22 cellular contexts compared by ENCODE assay signal in the genomic region with DNA sequence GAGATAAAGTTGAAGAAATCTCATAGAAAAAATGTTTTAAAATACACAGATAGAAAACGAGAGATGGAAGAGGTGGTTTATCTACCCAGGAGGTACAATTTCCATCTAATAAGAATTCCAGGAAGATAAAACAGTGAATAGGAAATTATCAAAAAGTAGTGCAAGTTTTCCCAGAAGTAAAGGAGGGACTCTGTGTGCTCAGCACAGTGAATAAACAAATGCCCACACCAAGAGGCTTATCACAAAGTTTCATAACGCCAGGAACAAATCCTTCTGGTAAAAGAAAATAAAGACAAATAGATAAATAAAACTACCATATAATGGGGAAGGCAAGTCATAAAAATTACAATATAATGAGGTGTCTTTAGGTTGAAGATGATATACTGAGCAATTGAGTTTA.
"Had no signal": no experiment of that assay in that cellular context is flagged by ENCODE, and none has a peak within 500 bp of the region (broad histone marks: within the 10 kb centered on the region; RNA-seq: fewer than 3 reads in every experiment).

No MANE protein-coding gene starts in this region.

- DNase-seq: colonic mucosa; cortex of kidney; effector CD8-positive, alpha-beta T cell; effector memory CD8-positive, alpha-beta T cell; endodermal cell; foreskin keratinocyte; heart right ventricle; hippocampal formation; left cardiac atrium; left lung; left ventricle myocardium superior; lower lobe of right lung; mesenchymal stem cell; mucosa of descending colon had no signal

- H3K9me3 Mint-ChIP-seq: effector memory CD8-positive, alpha-beta T cell had no signal

- H3K27ac Mint-ChIP-seq: dendritic cell treated with granulocyte-macrophage colony-stimulating factor and Interleukin-4, amounts not matched to agents 40 ng/mL and 50 ng/mL, for 4 days; effector memory CD8-positive, alpha-beta T cell; endodermal cell; mesothelial cell of epicardium had no signal

- H3K4me3 ChIP-seq: colonic mucosa, esophagus muscularis mucosa, gastroesophageal sphincter, heart right ventricle, left lung, lower lobe of right lung, mucosa of descending colon had no signal

- FAIRE-seq: endometrium, frontal cortex, islet of Langerhans, keratinocyte had no signal

- H3K27ac ChIP-seq: colonic mucosa, esophagus muscularis mucosa, foreskin keratinocyte, gastroesophageal sphincter, heart right ventricle, left lung, lower lobe of right lung had no signal

- H3K4me1 Mint-ChIP-seq: mesothelial cell of epicardium had no signal

- ATAC-seq: effector memory CD8-positive, alpha-beta T cell; foreskin keratinocyte; gastroesophageal sphincter; heart right ventricle; left lung; left ventricle myocardium superior; lower lobe of right lung; mucosa of descending colon had no signal

- H3K9me3 ChIP-seq: colonic mucosa, lower lobe of right lung had no signal

- H3K36me3 ChIP-seq: colonic mucosa, esophagus muscularis mucosa, gastroesophageal sphincter, heart right ventricle, left lung, lower lobe of right lung had no signal

- H3K4me1 ChIP-seq: colonic mucosa, esophagus muscularis mucosa, foreskin keratinocyte, gastroesophageal sphincter, heart right ventricle, left lung, lower lobe of right lung had no signal

- H3K27me3 Mint-ChIP-seq: dendritic cell treated with granulocyte-macrophage colony-stimulating factor and Interleukin-4, amounts not matched to agents 40 ng/mL and 50 ng/mL, for 4 days had no signal

- H3K4me3 Mint-ChIP-seq: dendritic cell treated with granulocyte-macrophage colony-stimulating factor and Interleukin-4, amounts not matched to agents 40 ng/mL and 50 ng/mL, for 4 days; effector memory CD8-positive, alpha-beta T cell; endodermal cell; mesothelial cell of epicardium had no signal

- H3K27me3 ChIP-seq: colonic mucosa, esophagus muscularis mucosa, gastroesophageal sphincter, heart right ventricle, left lung had no signal
